3 cellular contexts compared by ENCODE assay signal in the genomic region with DNA sequence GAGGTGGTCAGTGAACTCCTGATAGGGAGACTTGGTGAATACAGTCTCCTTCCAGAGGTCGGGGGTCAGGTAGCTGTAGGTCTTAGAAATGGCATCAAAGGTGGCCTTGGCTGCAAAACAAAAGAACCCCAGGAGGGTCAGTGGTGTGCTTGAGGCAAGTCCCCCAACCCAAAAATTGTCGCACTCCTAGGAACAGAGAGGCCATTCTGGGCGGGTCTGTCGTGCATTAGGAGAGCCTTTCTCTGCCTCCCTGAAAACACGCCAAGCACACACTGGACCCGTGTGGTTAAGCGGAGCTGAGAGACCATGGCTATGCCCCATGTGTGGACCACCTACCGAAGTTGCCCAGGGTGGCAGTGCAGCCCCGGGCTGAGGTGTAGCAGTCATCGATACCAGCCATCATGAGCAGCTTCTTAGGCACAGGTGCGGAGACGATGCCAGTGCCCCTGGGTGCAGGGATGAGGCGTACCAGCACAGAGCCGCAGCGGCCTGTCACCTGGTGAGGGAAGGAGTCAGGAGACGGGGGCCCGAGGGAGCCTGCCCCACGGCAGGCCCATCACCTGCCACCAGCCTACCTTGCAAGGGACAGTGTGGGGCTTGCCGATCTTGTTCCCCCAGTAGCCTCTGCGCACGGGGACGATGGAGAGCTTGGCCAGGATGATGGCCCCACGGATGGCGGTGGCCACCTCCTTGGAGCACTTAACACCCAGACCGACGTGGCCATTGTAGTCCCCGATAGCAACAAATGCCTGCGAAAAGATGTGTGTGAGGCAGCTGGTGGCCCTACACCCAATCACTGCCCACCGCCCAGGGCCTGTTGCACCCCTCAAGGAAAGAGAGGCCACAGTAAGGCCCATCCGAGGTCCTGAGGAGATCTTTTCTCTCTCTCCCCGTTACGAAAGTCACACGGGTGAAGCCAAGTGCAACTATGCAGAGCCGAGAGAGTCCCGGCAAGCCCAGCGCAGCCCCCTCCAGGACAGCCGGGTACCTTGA.
TF ChIP-seq lines count a peak whose summit lies in the region.

No MANE protein-coding gene starts in this region.

TF ChIP-seq in GM12891, 5 proteins besides CTCF, POLR2A, EP300 and RAD21:
- TF ChIP-seq POLR2AphosphoS5 (IDR thresholded peaks at IDR 0.05; ENCODE audit: low read depth, low read length), result 0 out of 2 replicates have a peak, but pooled peaks have one; percentile 46

TF ChIP-seq in PFSK-1, 5 proteins besides CTCF, POLR2A, EP300 and RAD21:
- TF ChIP-seq POLR2AphosphoS5 (IDR thresholded peaks at IDR 0.05; ENCODE audit: low read depth, low read length), result 0 out of 2 replicates have a peak, but pooled peaks have one; percentile 34

TF ChIP-seq in H1, 55 proteins besides CTCF, POLR2A, EP300 and RAD21:
- peak; percentile 83 for TF ChIP-seq POLR2AphosphoS5 (IDR thresholded peaks at IDR 0.05; ENCODE audit: low read depth, low read length)
